ENCODE assay signal across 6 cellular contexts in the genomic region with DNA sequence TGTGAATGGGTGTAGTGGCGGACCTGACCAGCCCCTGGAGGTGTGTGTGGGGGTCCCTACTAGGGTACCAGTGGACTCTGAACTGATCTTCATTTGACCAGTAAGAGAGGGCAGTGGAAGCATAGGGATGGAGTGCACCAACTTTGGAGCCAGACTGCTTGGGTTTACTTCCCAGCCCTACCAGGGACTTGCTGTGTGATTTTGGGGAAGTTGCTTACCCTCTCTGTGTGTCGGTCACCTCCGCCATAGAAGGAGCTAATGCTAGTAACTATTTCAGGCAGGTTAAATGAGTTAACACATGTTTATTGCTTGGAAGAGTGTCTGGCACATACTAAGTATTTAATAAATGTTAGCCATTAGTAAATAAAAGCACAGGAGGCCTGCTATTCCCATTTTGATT. TPM values are rescaled to one million over a fixed set of nuclear protein-coding genes. Genes with fewer than 3 reads are reported as not detected.
"Had no signal": no experiment of that assay in that cellular context is flagged by ENCODE, and none has a peak within 500 bp of the region (broad histone marks: within the 10 kb centered on the region; RNA-seq: fewer than 3 reads in every experiment).

No MANE protein-coding gene starts in this region.

- DNase-seq: KG1 had no signal

- H3K4me1 ChIP-seq: HAP-1 had no signal

- H3K4me3 ChIP-seq: GM23338, HAP-1 had no signal

- H3K4me2 ChIP-seq: GM23338 had no signal

- H2AFZ ChIP-seq: GM23338 had no signal

- H3K36me3 ChIP-seq: HAP-1 had no signal

- FAIRE-seq: HTR-8/SVneo had no signal

- H3K9me3 ChIP-seq: HAP-1 had no signal

RNA-seq across cellular contexts. Expression of gene ADCYAP1R1, which starts 6.6 kb away (rescaled TPM):
- total RNA-seq: HT-29 had no signal
- polyA plus RNA-seq: IgD-negative memory B cell had no signal
